In the genomic region with DNA sequence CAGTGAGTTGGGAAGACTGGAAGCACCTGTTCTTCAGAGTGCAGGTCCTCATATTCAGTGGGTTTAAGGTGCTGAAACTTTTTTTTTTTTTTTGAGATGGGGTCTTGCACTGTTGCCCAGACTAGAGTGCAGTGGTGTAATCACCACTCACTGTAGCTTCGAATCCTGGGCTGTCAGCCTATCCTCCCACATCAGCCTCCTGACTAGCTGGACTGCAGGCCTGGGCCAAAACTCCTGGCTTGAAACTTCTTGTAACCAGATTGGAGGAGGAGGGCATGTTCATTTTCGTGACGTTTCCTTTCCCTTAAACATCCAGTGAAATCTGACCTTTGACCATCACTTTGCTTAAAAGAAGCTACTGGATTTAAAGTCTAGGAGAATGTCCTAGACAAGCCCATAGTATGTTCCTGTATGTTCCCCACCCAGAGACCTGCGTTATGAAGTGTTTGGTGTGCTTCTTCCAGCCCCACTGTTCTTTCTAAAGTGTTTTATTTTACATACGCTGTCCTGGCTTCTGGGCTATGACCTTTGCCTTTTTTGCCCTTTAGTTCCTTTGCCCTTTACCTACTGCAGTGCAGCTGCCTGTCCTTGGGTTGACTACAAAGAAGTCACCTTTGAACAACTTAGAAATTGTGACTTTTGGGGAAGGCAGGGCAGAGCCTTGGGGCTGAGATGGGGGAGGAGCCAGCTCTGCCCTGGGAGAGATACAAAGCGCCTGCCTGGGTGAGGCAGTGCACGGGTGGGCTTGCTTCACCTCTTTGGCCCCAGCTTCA, we compare ENCODE assay signal across 10 cellular contexts. TPM values are rescaled to one million over a fixed set of nuclear protein-coding genes. Genes with fewer than 3 reads are reported as not detected.
DNase-seq lines count a peak whose midpoint lies in the region; ATAC-seq, FAIRE-seq and TF ChIP-seq lines count a peak whose summit lies in the region.
"Had no signal": no experiment of that assay in that cellular context is flagged by ENCODE, and none has a peak within 500 bp of the region (broad histone marks: within the 10 kb centered on the region; RNA-seq: fewer than 3 reads in every experiment).

No MANE protein-coding gene starts in this region.

- no peak overlapping the region for H3K4me3 ChIP-seq in Panc1 (ENCODE audit: low read depth in 2 of 2, low read length in 2 of 2)
- no peak overlapping the region for H3K4me3 ChIP-seq in body of pancreas
- H3K4me3 ChIP-seq: GM23338 had no signal

- H3K27ac ChIP-seq in Panc1 (ENCODE audit: low read length) (peak overlapping the region; percentile 58; the same call in 1 of the 2 replicates), body of pancreas (peak overlapping the region in 2 of 4 donors; percentile 9 to 54)

- CTCF ChIA-PET in Panc1 (lab: Charles Lee) = interaction anchor here (0.7 kb wide), 1 partner anchor 528 kb away, joined by 3 read pairs; no protein-coding TSS in a partner anchor

- H3K4me1 ChIP-seq in Panc1 (ENCODE audit: control insufficient read depth, insufficient read depth, low read length) = peaks cover 59% of the 10 kb centered on the region
- H3K4me1 ChIP-seq in body of pancreas = peaks cover 55% of the 10 kb centered on the region

- POLR2A ChIA-PET in Panc1 (lab: Charles Lee) = no interaction called here

- H3K27ac Mint-ChIP-seq in effector memory CD8-positive, alpha-beta T cell = peak overlapping the region; percentile 22 to 86
- H3K27ac Mint-ChIP-seq in neural crest cell (ENCODE audit: unreplicated experiment) = peak overlapping the region; percentile 13
- H3K27ac Mint-ChIP-seq: GM23338 had no signal

- FAIRE-seq in GM19239 (lab: Jason Lieb, UNC) = no peak

- ATAC-seq in Panc1 = 0 out of 2 replicates have a peak, but pooled peaks have one; percentile 10
- no peak for ATAC-seq in effector memory CD8-positive, alpha-beta T cell (replicated peaks)
- no peak for ATAC-seq in body of pancreas
- no peak for ATAC-seq in HG03045 (IDR thresholded peaks at IDR 0.05; ENCODE audit: unreplicated experiment)
- ATAC-seq: GM23338 had no signal

- TF ChIP-seq CTCF in Panc1 (IDR thresholded peaks at IDR 0.05) (no peak), neural crest cell (conservative IDR thresholded peaks at IDR 0.05) (no peak), body of pancreas (IDR thresholded peaks at IDR 0.05) (no peak)

- WGBS in body of pancreas, 2 donors = 58 to 61% methylated on average over 7 of the region's 7 CpGs

- peaks cover 65 to 70% of the 10 kb centered on the region in 2 donors for H3K4me1 Mint-ChIP-seq in effector memory CD8-positive, alpha-beta T cell (ENCODE audit: low read depth in 2 of 2)
- H3K4me1 Mint-ChIP-seq in neural crest cell = peaks cover 55% of the 10 kb centered on the region

- H3K9me3 ChIP-seq in Panc1 (ENCODE audit: control insufficient read depth, insufficient read depth, low read depth, low read length) = no peaks in the 10 kb centered on the region
- no peaks in the 10 kb centered on the region for H3K9me3 ChIP-seq in body of pancreas

- no peak overlapping the region for H3K4me3 Mint-ChIP-seq in effector memory CD8-positive, alpha-beta T cell
- H3K4me3 Mint-ChIP-seq in neural crest cell = no peak overlapping the region
- H3K4me3 Mint-ChIP-seq: GM23338 had no signal

- peaks cover 13% of the 10 kb centered on the region for H3K36me3 Mint-ChIP-seq in effector memory CD8-positive, alpha-beta T cell (ENCODE audit: insufficient read depth)
- no peaks in the 10 kb centered on the region for H3K36me3 Mint-ChIP-seq in neural crest cell (ENCODE audit: low read depth)

- no peak for TF ChIP-seq POLR2A in body of pancreas (IDR thresholded peaks at IDR 0.05)

- in situ Hi-C loops in Panc1 (cut with HindIII; ENCODE audit: low pct_unique_long_range_greater_than_20kb, low sequenced_read_pairs) = no loop called here

- DNase-seq in CD1c-positive myeloid dendritic cell (ENCODE audit: extremely low spot score) (peak; percentile 18), Panc1 (ENCODE audit: low read depth, low spot score) (no peak), neural crest cell (ENCODE audit: low read depth, low spot score) (no peak), body of pancreas (no peak), GM19239 (ENCODE audit: insufficient read length, low spot score) (no peak), hippocampal formation (lab: John Stamatoyannopoulos, UW) (no peak)
- DNase-seq in effector memory CD8-positive, alpha-beta T cell = no peak
- DNase-seq: amniotic stem cell had no signal

- H3K27me3 Mint-ChIP-seq in effector memory CD8-positive, alpha-beta T cell = no peaks in the 10 kb centered on the region
- H3K27me3 Mint-ChIP-seq in neural crest cell (ENCODE audit: low read depth) = no peaks in the 10 kb centered on the region

- H3K27me3 ChIP-seq in Panc1 (ENCODE audit: control insufficient read depth, insufficient read depth, low read length) = no peaks in the 10 kb centered on the region
- H3K27me3 ChIP-seq in body of pancreas = no peaks in the 10 kb centered on the region

- no peaks in the 10 kb centered on the region for H3K36me3 ChIP-seq in Panc1 (ENCODE audit: control insufficient read depth, insufficient read depth, low read length)
- no peaks in the 10 kb centered on the region for H3K36me3 ChIP-seq in body of pancreas (replicated peaks in 1 of 2; ENCODE audit: insufficient read depth in 1 of 2, low read depth in 2 of 2)

- BruUV-seq in Panc1 (replicated peaks; lab: Mats Ljungman, UMichigan) = no TSS peak

- intact Hi-C loops in Panc1 (cut with micrococcal nuclease; ENCODE audit: unreplicated experiment) = no loop called here
- intact Hi-C loops in body of pancreas (cut with DNase I) = no loop called here

- no peaks in the 10 kb centered on the region for H3K9me3 Mint-ChIP-seq in effector memory CD8-positive, alpha-beta T cell
- no peaks in the 10 kb centered on the region for H3K9me3 Mint-ChIP-seq in neural crest cell
- H3K9me3 Mint-ChIP-seq: GM23338 had no signal

RNA-seq across cellular contexts. Expression of a gene that starts 18.4 kb away (rescaled TPM):
- total RNA-seq in Panc1 (2021; ENCODE audit: unreplicated experiment) (29.6 TPM), neural crest cell (39.3 and 41.2 TPM in 2 replicates), body of pancreas (10 to 100 TPM; 11.9 to 27.7 TPM)
- 21.0 TPM for polyA plus RNA-seq in Panc1 (2012; ENCODE audit: insufficient read length)
